ENCODE assay signal across 22 cellular contexts in the genomic region with DNA sequence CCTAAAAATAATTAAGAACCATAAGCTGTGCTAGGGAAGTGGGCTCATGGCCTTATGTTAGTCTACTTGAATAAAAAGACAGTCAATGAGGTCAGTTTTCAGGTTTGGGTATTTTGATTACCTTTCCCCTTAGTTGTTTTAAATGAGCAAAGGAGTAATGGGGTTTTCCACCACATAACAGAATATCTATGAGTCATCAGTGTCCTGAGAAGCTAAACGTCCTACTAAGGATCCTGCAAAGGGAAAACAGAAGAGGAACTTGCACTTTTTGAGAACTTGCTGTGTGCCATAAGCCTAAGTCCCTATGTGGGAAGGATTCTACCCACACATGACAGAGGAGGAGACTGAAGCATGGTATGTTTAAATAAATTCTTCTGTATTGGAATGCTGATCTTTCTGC.
"Had no signal": no experiment of that assay in that cellular context is flagged by ENCODE, and none has a peak within 500 bp of the region (broad histone marks: within the 10 kb centered on the region; RNA-seq: fewer than 3 reads in every experiment).

No MANE protein-coding gene starts in this region.

- ATAC-seq: activated CD4-positive, alpha-beta T cell treated with anti-CD3 and anti-CD28 coated beads for 36 hours; activated T-cell treated with anti-CD3 and anti-CD28 coated beads, Interleukin-2, amount 50 U/mL, for 4 hours; left ventricle myocardium superior; right cardiac atrium had no signal

- FAIRE-seq: astrocyte, frontal cortex had no signal

- H3K4me3 ChIP-seq: adrenal gland, coronary artery, esophagus muscularis mucosa, tibial artery had no signal

- DNase-seq: activated B cell treated with CpG ODN at 0.5 μM for 24 hours; activated CD4-positive, alpha-beta T cell treated with anti-CD3 and anti-CD28 coated beads for 36 hours; activated CD4-positive, alpha-beta T cell treated with anti-CD3 and anti-CD28 coated beads, Interleukin-2, amount 50 U/mL, for 48 hours; activated CD8-positive, alpha-beta memory T cell treated with anti-CD3 and anti-CD28 coated beads, Interleukin-2, amount 50 U/mL, for 48 hours; activated naive CD4-positive, alpha-beta T cell; activated T-cell treated with anti-CD3 and anti-CD28 coated beads, Interleukin-2, amount 50 U/mL, for 4 hours; adrenal gland; glutamatergic neuron; hippocampal formation; left ventricle myocardium superior; right cardiac atrium; stimulated activated CD4-positive, alpha-beta T cell treated with anti-CD3 and anti-CD28 coated beads, Interleukin-12 subunit alpha, Interleukin-12 subunit beta, amount 100 ng/mL, for 4 hours; stimulated activated CD4-positive, alpha-beta T cell treated with anti-CD3 and anti-CD28 coated beads, Interleukin-4, amount 100 ng/mL, for 4 hours; substantia nigra; T1000; tibial artery had no signal

- H3K9me3 ChIP-seq: adrenal gland, esophagus muscularis mucosa, neutrophil, tibial artery had no signal

- H3K4me1 ChIP-seq: adrenal gland, esophagus muscularis mucosa, parathyroid adenoma, tibial artery had no signal

- H3K27ac ChIP-seq: adrenal gland, coronary artery, esophagus muscularis mucosa, neutrophil, parathyroid adenoma, tibial artery had no signal
